ENCODE assay signal across 24 cellular contexts in the genomic region with DNA sequence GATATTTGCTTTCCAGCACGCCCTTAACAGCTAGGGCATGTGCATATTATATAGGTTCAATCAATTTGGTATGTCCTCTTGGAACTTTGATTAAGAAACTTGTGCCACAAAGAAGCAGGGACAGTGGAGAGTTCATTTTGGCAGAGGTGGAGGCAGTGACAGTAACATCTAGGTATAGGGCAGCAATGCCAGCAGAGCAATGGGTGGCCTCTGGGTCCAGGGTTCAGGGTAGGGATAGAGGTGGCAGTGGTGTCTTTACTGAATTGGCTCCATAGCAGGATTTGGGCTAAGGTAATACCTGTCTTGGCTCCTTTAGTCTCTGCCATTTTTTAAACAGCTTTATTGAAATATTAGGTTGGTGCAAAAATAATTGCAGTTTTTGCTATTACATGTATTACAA. TPM values are rescaled to one million over a fixed set of nuclear protein-coding genes. Genes with fewer than 3 reads are reported as not detected.
A peak's percentile ranks its signal among the peaks of the same experiment; 100 is the strongest.
DNase-seq lines count a peak whose midpoint lies in the region; ATAC-seq, FAIRE-seq and TF ChIP-seq lines count a peak whose summit lies in the region.
"Had no signal": no experiment of that assay in that cellular context is flagged by ENCODE, and none has a peak within 500 bp of the region (broad histone marks: within the 10 kb centered on the region; RNA-seq: fewer than 3 reads in every experiment).

No MANE protein-coding gene starts in this region.

- no peak for TF ChIP-seq POLR2A in HepG2 (IDR thresholded peaks at IDR 0.05; ENCODE audit: insufficient read depth in 1 of 2, low read depth in 2 of 2, low read length in 2 of 2)
- TF ChIP-seq POLR2A in Peyer's patch (IDR thresholded peaks at IDR 0.05), result no peak

- no peak overlapping the region for H4K91ac ChIP-seq in mesenchymal stem cell (ENCODE audit: low read length)

- no peak overlapping the region for H3K4ac ChIP-seq in mesenchymal stem cell (ENCODE audit: low read depth in 1 of 2, low read length in 2 of 2)

- H2AK5ac ChIP-seq in mesenchymal stem cell (ENCODE audit: low read length, severe bottlenecking), result peak overlapping the region; percentile 14

- peak in 1 of 2 donors; percentile 47 for TF ChIP-seq RAD21 in liver (IDR thresholded peaks at IDR 0.05)
- no peak for TF ChIP-seq RAD21 in HepG2 (CRISPR knock-in tag; IDR thresholded peaks at IDR 0.05)

- in situ Hi-C loops in HepG2 (cut with HindIII; ENCODE audit: extremely low pct_ligation_motif_present, low pct_unique_long_range_greater_than_20kb), result no loop called here

- H3K36me3 ChIP-seq in liver (ENCODE audit: control insufficient read depth in 4 of 4, insufficient read depth in 3 of 4, low read depth in 1 of 4, low read length in 3 of 4) (no peaks in the 10 kb centered on the region), HepG2 (replicated peaks in 1 of 2; ENCODE audit: control insufficient read depth in 1 of 2, insufficient read depth in 2 of 2, low read length in 2 of 2) (no peaks in the 10 kb centered on the region), mesenchymal stem cell (ENCODE audit: control insufficient read depth in 1 of 2, insufficient read depth in 2 of 2, low read depth in 1 of 2, low read length in 2 of 2) (no peaks in the 10 kb centered on the region), Peyer's patch (no peaks in the 10 kb centered on the region)
- H3K36me3 ChIP-seq: BLaER1 treated with 17β-estradiol and CSF1 and Interleukin-3, amounts not matched to agents 10 nM and 100 nM had no signal

- no peak overlapping the region for H2BK5ac ChIP-seq in mesenchymal stem cell (ENCODE audit: low read depth, low read length, poor library complexity, severe bottlenecking)

- intact Hi-C loops in HepG2 (cut with micrococcal nuclease; ENCODE audit: unreplicated experiment) (no loop called here), sciatic nerve (cut with DNase I) (no loop called here)

- no peak for ATAC-seq in HepG2
- ATAC-seq in left lobe of liver, result peak; percentile 65
- ATAC-seq in sciatic nerve, result no peak
- ATAC-seq: A549; CD8-positive, alpha-beta T cell; GM12878 had no signal

- WGBS in liver, result 87% methylated on average over 1 of the region's 1 CpG
- 13% methylated on average over 1 of the region's 1 CpG for WGBS in HepG2 (ENCODE audit: low lambda C conversion rate)
- WGBS in mesenchymal stem cell, result 82% methylated on average over 1 of the region's 1 CpG

- H4K20me1 ChIP-seq in HepG2 (ENCODE audit: insufficient read depth, low read length), result no peaks in the 10 kb centered on the region
- H4K20me1 ChIP-seq: BLaER1 treated with 17β-estradiol and CSF1 and Interleukin-3, amounts not matched to agents 10 nM and 100 nM had no signal

- TF ChIP-seq EP300 in HepG2 (IDR thresholded peaks at IDR 0.05; ENCODE audit: low read depth in 2 of 2, low read length in 2 of 2) (no peak), HepG2 (CRISPR knock-in tag; IDR thresholded peaks at IDR 0.05; ENCODE audit: borderline replicate concordance) (no peak)

- H3K27ac ChIP-seq in liver (ENCODE audit: low read depth in 1 of 2, low read length in 2 of 2) (no peak overlapping the region), HepG2 (ENCODE audit: extremely low read length, insufficient read depth, low read length) (no peak overlapping the region), mesenchymal stem cell (ENCODE audit: low read length, poor library complexity, severe bottlenecking) (no peak overlapping the region), Peyer's patch (no peak overlapping the region)
- H3K27ac ChIP-seq: 22Rv1; A549; BLaER1 treated with 17β-estradiol and CSF1 and Interleukin-3, amounts not matched to agents 10 nM and 100 nM; C4-2B had no signal

- DNase-seq in HepG2 (ENCODE audit: low spot score), result no peak
- DNase-seq in left lobe of liver (ENCODE audit: low spot score), result peak; percentile 51
- no peak for DNase-seq in mesenchymal stem cell
- no peak for DNase-seq in Peyer's patch
- DNase-seq in sciatic nerve (ENCODE audit: low spot score), result no peak
- DNase-seq in activated gamma-delta T cell (lab: John Stamatoyannopoulos, UW), result no peak
- DNase-seq: AML-193; Caco-2; Calu3; CD4-positive, alpha-beta T cell; CD8-positive, alpha-beta T cell; DMS79; DND-41; EL; GDM1 had no signal

- no peak overlapping the region for H3K4me2 ChIP-seq in HepG2 (ENCODE audit: low read depth, low read length)
- no peak overlapping the region for H3K4me2 ChIP-seq in mesenchymal stem cell (ENCODE audit: low read length, poor library complexity, severe bottlenecking)
- H3K4me2 ChIP-seq: A549; BLaER1 treated with 17β-estradiol and CSF1 and Interleukin-3, amounts not matched to agents 10 nM and 100 nM had no signal

- FAIRE-seq in HepG2 (lab: Jason Lieb, UNC), result no peak
- FAIRE-seq: A549, D721Med, GM12878, GM12892, GM18507 had no signal

- no peak overlapping the region for H4K8ac ChIP-seq in mesenchymal stem cell (ENCODE audit: low read length)

- CTCF ChIA-PET in HepG2 (lab: Yijun Ruan, JAX; ENCODE audit: low intra/inter-chr PET ratio, low total read pairs), result no interaction called here

- H3K4me1 ChIP-seq in liver (ENCODE audit: control insufficient read depth in 4 of 4, insufficient read depth in 4 of 4, low read length in 3 of 4), result peaks cover 0 to 19% (median 14%) of the 10 kb centered on the region in 4 donors
- H3K4me1 ChIP-seq in HepG2 (ENCODE audit: insufficient read depth, low read length), result peaks cover 25% of the 10 kb centered on the region
- H3K4me1 ChIP-seq in mesenchymal stem cell (ENCODE audit: control insufficient read depth, insufficient read depth, low read depth, low read length), result peaks cover 7% of the 10 kb centered on the region
- peaks cover 0 to 5% (median 2%) of the 10 kb centered on the region in 4 donors for H3K4me1 ChIP-seq in Peyer's patch
- H3K4me1 ChIP-seq: BLaER1 treated with 17β-estradiol and CSF1 and Interleukin-3, amounts not matched to agents 10 nM and 100 nM had no signal

- no peak overlapping the region for H2AFZ ChIP-seq in HepG2 (ENCODE audit: low read length)
- H2AFZ ChIP-seq in mesenchymal stem cell (ENCODE audit: low read depth, low read length), result no peak overlapping the region

- H2BK15ac ChIP-seq in mesenchymal stem cell (ENCODE audit: low read depth, poor library complexity, severe bottlenecking), result no peak overlapping the region

- H3K9ac ChIP-seq in liver (ENCODE audit: low read depth in 1 of 2, low read length in 2 of 2) (no peak overlapping the region), HepG2 (ENCODE audit: insufficient read depth, low read depth, low read length) (no peak overlapping the region), mesenchymal stem cell (ENCODE audit: low read length) (no peak overlapping the region)
- H3K9ac ChIP-seq: BLaER1 treated with 17β-estradiol and CSF1 and Interleukin-3, amounts not matched to agents 10 nM and 100 nM had no signal

- no peak overlapping the region for H3K18ac ChIP-seq in mesenchymal stem cell (ENCODE audit: low read depth in 1 of 2, low read length in 2 of 2)

- no peaks in the 10 kb centered on the region for H3K9me3 ChIP-seq in liver (ENCODE audit: control insufficient read depth in 4 of 4, low read length in 3 of 4)
- no peaks in the 10 kb centered on the region for H3K9me3 ChIP-seq in HepG2 (ENCODE audit: low read length)
- H3K9me3 ChIP-seq in mesenchymal stem cell (ENCODE audit: control insufficient read depth, low read length), result no peaks in the 10 kb centered on the region
- H3K9me3 ChIP-seq in Peyer's patch, result no peaks in the 10 kb centered on the region
- H3K9me3 ChIP-seq: A549; BLaER1 treated with 17β-estradiol and CSF1 and Interleukin-3, amounts not matched to agents 10 nM and 100 nM; Caco-2 had no signal

- H3K23ac ChIP-seq in mesenchymal stem cell (ENCODE audit: low read length in 2 of 2), result no peak overlapping the region

- POLR2A ChIA-PET in HepG2 (lab: Yijun Ruan, JAX), result no interaction called here

- no peaks in the 10 kb centered on the region for H3K27me3 ChIP-seq in liver (ENCODE audit: control insufficient read depth in 4 of 4, insufficient read depth in 4 of 4, low read length in 3 of 4)
- H3K27me3 ChIP-seq in HepG2 (ENCODE audit: control insufficient read depth in 1 of 2, insufficient read depth in 2 of 2, low read length in 2 of 2), result peaks cover 0 to 2% of the 10 kb centered on the region in 2 experiments; a peak in 2 of 5 replicates
- H3K27me3 ChIP-seq in mesenchymal stem cell (ENCODE audit: control insufficient read depth in 1 of 2, insufficient read depth in 1 of 2, low read length in 2 of 2), result peaks cover 5 to 14% of the 10 kb centered on the region in 2 experiments
- no peaks in the 10 kb centered on the region for H3K27me3 ChIP-seq in Peyer's patch
- H3K27me3 ChIP-seq: BLaER1 treated with 17β-estradiol and CSF1 and Interleukin-3, amounts not matched to agents 10 nM and 100 nM had no signal

- no TSS peak for BruUV-seq in HepG2 (replicated peaks; lab: Mats Ljungman, UMichigan)

- H2BK12ac ChIP-seq in mesenchymal stem cell (ENCODE audit: low read length in 2 of 2), result no peak overlapping the region

- H3K79me2 ChIP-seq in HepG2 (ENCODE audit: insufficient read depth, low read length), result no peaks in the 10 kb centered on the region

- H3K4me3 ChIP-seq in liver (ENCODE audit: low read depth in 1 of 3, low read length in 3 of 3), result no peak overlapping the region
- H3K4me3 ChIP-seq in HepG2 (replicated peaks in 1 of 3; ENCODE audit: insufficient read depth in 1 of 3, low read depth in 2 of 3, low read length in 3 of 3), result no peak overlapping the region
- H3K4me3 ChIP-seq in mesenchymal stem cell (ENCODE audit: insufficient read depth in 1 of 2, low read depth in 1 of 2, low read length in 2 of 2), result no peak overlapping the region
- no peak overlapping the region for H3K4me3 ChIP-seq in Peyer's patch
- H3K4me3 ChIP-seq: A549; BLaER1 treated with 17β-estradiol and CSF1 and Interleukin-3, amounts not matched to agents 10 nM and 100 nM; GM12878 had no signal

- H3K79me1 ChIP-seq in mesenchymal stem cell (replicated peaks; ENCODE audit: low read length, poor library complexity, severe bottlenecking), result no peaks in the 10 kb centered on the region

- TF ChIP-seq CTCF in liver (IDR thresholded peaks at IDR 0.05; ENCODE audit: low read depth, low read length, missing input control), result no peak
- no peak for TF ChIP-seq CTCF in HepG2 (CRISPR knock-in tag; IDR thresholded peaks at IDR 0.05)
- no peak for TF ChIP-seq CTCF in Peyer's patch (IDR thresholded peaks at IDR 0.05)

- H3K14ac ChIP-seq in mesenchymal stem cell (ENCODE audit: low read length in 2 of 2), result no peak overlapping the region

- H2BK120ac ChIP-seq in mesenchymal stem cell (ENCODE audit: low read depth, low read length), result no peak overlapping the region

RNA-seq across cellular contexts. Expression of a gene that starts 24.4 kb away (rescaled TPM):
- total RNA-seq in liver (1 to 10 TPM; 5.7 to 8.3 TPM), HepG2 (2016; rRNA removed; fragmentation: Illumina TruSeq; extraction: Trizol) (18.9 and 23.7 TPM in 2 replicates), left lobe of liver (3.0 TPM), Peyer's patch (10 to 100 TPM; 19.8 to 55.3 (median 34.2) TPM), sciatic nerve (15.9 TPM)
- polyA plus RNA-seq in liver (1 to 10 TPM; 3.0 to 4.3 TPM), HepG2 (2011; rRNA removed) (5.1 and 6.3 TPM in 2 replicates)
- total RNA-seq in HepG2 (2016; cell fraction: cytosol; rRNA removed; fragmentation: Illumina TruSeq; extraction: Trizol; ENCODE audit: low read depth), result 4.0 and 4.8 TPM in 2 replicates
- 18.2 and 21.5 TPM in 2 replicates for total RNA-seq in HepG2 (2016; cell fraction: insoluble cytoplasmic fraction; rRNA removed; fragmentation: Illumina TruSeq; extraction: Trizol)
- 8.3 and 9.4 TPM in 2 replicates for total RNA-seq in HepG2 (2016; cell fraction: membrane; rRNA removed; fragmentation: Illumina TruSeq; extraction: Trizol)
- total RNA-seq in HepG2 (2016; cell fraction: nucleus; rRNA removed; fragmentation: Illumina TruSeq; extraction: Trizol), result 18.8 and 20.7 TPM in 2 replicates
- 2.7 and 2.9 TPM in 2 replicates for polyA plus RNA-seq in HepG2 (2011; cell fraction: cytosol; rRNA removed)
- 4.1 and 4.3 TPM in 2 replicates for polyA plus RNA-seq in HepG2 (2011; cell fraction: nucleus; rRNA removed)
- 3.5 and 5.9 TPM in 2 replicates for polyA plus RNA-seq in HepG2 (2012)
- 1.4 and 1.8 TPM in 2 replicates for polyA plus RNA-seq in HepG2 (2016; cell fraction: cytosol; fragmentation: Illumina TruSeq; extraction: Trizol; ENCODE audit: low read depth)
- 18.6 and 19.5 TPM in 2 replicates for polyA plus RNA-seq in HepG2 (2016; cell fraction: insoluble cytoplasmic fraction; fragmentation: Illumina TruSeq; extraction: Trizol; ENCODE audit: low read depth)
- polyA plus RNA-seq in HepG2 (2016; cell fraction: membrane; fragmentation: Illumina TruSeq; extraction: Trizol; ENCODE audit: low read depth), result 3.6 and 4.0 TPM in 2 replicates
- polyA plus RNA-seq in HepG2 (2016; cell fraction: nucleus; fragmentation: Illumina TruSeq; extraction: Trizol; ENCODE audit: insufficient read depth, low read depth), result 20.7 and 27.8 TPM in 2 replicates
- 6.2 and 54.4 TPM in 2 replicates for polyA minus RNA-seq in HepG2 (2011; rRNA and poly(A)+ RNA removed; ENCODE audit: low replicate concordance)
- polyA minus RNA-seq in HepG2 (2011; cell fraction: cytosol; rRNA and poly(A)+ RNA removed), result 2.5 and 5.3 TPM in 2 replicates
- 8.5 and 9.9 TPM in 2 replicates for polyA minus RNA-seq in HepG2 (2011; cell fraction: nucleus; rRNA and poly(A)+ RNA removed)
- polyA plus RNA-seq in mesenchymal stem cell (2013, experiment 1 of 2), result 6.4 TPM
- polyA plus RNA-seq in mesenchymal stem cell (2013, experiment 2 of 2), result 6.1 TPM
